ENCODE assay signal across 1 cellular context in the genomic region with DNA sequence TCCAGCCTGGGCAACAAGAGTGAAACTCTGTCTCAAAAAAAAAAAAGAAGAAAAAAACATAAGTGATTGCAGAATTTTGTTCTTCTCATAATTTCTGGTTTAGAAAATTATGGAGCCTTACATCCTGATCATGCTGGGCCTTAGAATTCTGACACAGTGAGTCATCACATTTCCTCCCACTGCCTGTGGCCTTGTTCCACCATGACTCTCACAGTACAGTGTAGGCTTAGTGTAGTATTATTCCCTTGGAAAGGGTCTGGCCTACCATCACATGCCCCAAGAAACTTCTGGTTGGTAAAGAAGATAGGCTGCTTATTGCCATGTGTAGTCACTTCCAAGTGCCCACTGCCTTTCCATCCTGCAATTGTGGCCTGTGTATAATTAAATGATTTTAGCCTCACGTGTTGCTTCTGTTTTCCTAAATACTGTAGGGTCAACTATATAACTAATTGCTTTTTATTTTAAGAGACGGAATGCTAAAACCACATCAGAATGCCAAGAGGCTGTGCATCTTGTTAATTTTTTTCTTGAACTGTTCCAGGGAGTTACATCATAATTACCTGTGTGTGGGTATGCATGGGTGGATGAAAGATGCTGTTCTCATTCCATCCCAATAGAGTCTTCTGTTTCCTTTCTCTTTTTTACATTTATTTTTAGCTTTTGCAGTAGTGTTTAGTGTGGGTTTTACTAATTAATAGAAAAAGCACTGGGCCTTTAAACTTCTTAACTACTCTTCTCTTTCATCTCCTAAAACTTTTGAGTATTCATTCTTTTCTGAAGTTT.
TF ChIP-seq lines count a peak whose summit lies in the region.

No MANE protein-coding gene starts in this region.

TF ChIP-seq in HEK293, 187 proteins besides CTCF, POLR2A, EP300 and RAD21 (continued from another document):
- TF ChIP-seq INSM2 (tag by site-specific recombination; IDR thresholded peaks at IDR 0.05) = no peak
- TF ChIP-seq ZNF146 (tag by site-specific recombination; IDR thresholded peaks at IDR 0.05) = no peak
- TF ChIP-seq YY1 (tag by site-specific recombination; IDR thresholded peaks at IDR 0.05) = no peak
- no peak for TF ChIP-seq ZNF391 (tag by site-specific recombination; IDR thresholded peaks at IDR 0.05; ENCODE audit: borderline replicate concordance, low read depth)
- TF ChIP-seq BCL11A (tag by site-specific recombination; IDR thresholded peaks at IDR 0.05; ENCODE audit: low read depth) = no peak
- no peak for TF ChIP-seq ZNF629 (tag by site-specific recombination; IDR thresholded peaks at IDR 0.05)
TF ChIP-seq in HEK293: peak in this region for 3.
